ENCODE assay signal across 9 cellular contexts in the genomic region with DNA sequence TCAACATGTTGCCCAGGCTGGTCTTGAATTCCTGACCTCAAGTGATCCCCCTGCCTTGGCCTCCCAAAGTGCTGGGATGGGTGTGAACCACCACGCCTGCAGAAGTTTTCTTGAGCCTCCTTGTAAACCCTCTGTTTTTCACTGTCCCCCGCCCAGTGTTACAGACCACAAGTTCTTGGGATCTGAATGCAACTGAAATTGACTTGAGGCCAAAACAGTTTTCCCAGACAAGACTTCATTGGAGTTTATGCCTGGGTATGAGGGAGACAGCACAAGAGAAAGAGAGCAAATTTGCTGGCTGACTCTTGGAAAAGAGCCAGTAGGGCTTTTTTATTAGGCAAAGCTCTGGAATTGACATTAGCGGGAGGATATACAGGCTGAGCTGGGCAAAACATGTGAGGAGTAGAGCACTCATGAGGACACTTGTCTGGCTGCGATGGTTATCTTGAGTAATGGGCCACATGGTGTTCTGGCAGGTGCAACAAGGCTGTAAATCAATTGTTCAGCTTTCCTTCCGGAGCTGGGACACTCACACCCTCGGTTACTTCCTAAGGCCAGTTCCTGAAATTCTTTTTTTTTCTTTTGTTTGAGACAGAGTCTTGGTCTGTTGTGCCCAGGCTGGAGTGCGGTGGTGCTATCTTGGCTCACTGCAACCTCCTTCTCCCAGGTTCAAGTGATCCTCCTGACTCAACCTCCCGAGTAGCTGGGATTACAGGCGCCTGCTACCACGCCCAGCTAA. TPM values are rescaled to one million over a fixed set of nuclear protein-coding genes. Genes with fewer than 3 reads are reported as not detected.
DNase-seq lines count a peak whose midpoint lies in the region; ATAC-seq and TF ChIP-seq lines count a peak whose summit lies in the region.
"Had no signal": no experiment of that assay in that cellular context is flagged by ENCODE, and none has a peak within 500 bp of the region (broad histone marks: within the 10 kb centered on the region; RNA-seq: fewer than 3 reads in every experiment).

No MANE protein-coding gene starts in this region.

- CTCF ChIA-PET in CD8-positive, alpha-beta memory T cell (lab: Charles Lee): interaction anchor here (1.1 to 2.3 kb wide), 4 partner anchors 10 to 24 kb away, joined by 4 to 9 read pairs (median 8); no protein-coding TSS in a partner anchor
- CTCF ChIA-PET in SK-N-SH (lab: Yijun Ruan, JAX): interaction anchor here (0.9 to 2.5 kb wide), 4 partner anchors 14 to 459 kb away, joined by 3 to 8 read pairs (median 4); partner anchors contain the start of gene FAM98C
- CTCF ChIA-PET in activated CD4-positive, alpha-beta T cell treated with anti-CD3 and anti-CD28 coated beads for 36 hours (lab: Charles Lee): interaction anchor here (1.0 to 1.9 kb wide), 5 partner anchors 10 to 71 kb away, joined by 3 to 10 read pairs (median 5); partner anchors contain the start of genes MRPS12 and SARS2

- H3K27ac Mint-ChIP-seq in CD8-positive, alpha-beta memory T cell: peak overlapping the region in 5 of 8 donors; percentile 10 to 94 (median 32)
- H3K27ac Mint-ChIP-seq in mesothelial cell of epicardium: peak overlapping the region; percentile 63
- H3K27ac Mint-ChIP-seq in activated CD4-positive, alpha-beta T cell treated with anti-CD3 and anti-CD28 coated beads for 36 hours: no peak overlapping the region
- no peak overlapping the region for H3K27ac Mint-ChIP-seq in GM23338
- H3K27ac Mint-ChIP-seq: activated naive CD8-positive, alpha-beta T cell treated with anti-CD3 and anti-CD28 coated beads, Interleukin-2, amount 10 ng/mL, durations not matched to agents 7 days and 5 days had no signal

- H3K9me3 Mint-ChIP-seq in CD8-positive, alpha-beta memory T cell: peaks cover 0 to 2% (median 0%) of the 10 kb centered on the region in 5 donors
- H3K9me3 Mint-ChIP-seq in mesothelial cell of epicardium: no peaks in the 10 kb centered on the region
- H3K9me3 Mint-ChIP-seq in activated CD4-positive, alpha-beta T cell treated with anti-CD3 and anti-CD28 coated beads for 36 hours (ENCODE audit: low read depth): no peaks in the 10 kb centered on the region
- H3K9me3 Mint-ChIP-seq in GM23338: peaks cover 1% of the 10 kb centered on the region; the same call in 1 of the 3 replicates
- H3K9me3 Mint-ChIP-seq: activated naive CD8-positive, alpha-beta T cell treated with anti-CD3 and anti-CD28 coated beads, Interleukin-2, amount 10 ng/mL, durations not matched to agents 7 days and 5 days had no signal

- H3K18ac ChIP-seq in trophoblast cell (ENCODE audit: low read length): no peak overlapping the region

- no peaks in the 10 kb centered on the region for H4K20me1 ChIP-seq in SK-N-SH (ENCODE audit: insufficient read depth)
- H4K20me1 ChIP-seq in GM23338 (replicated peaks; ENCODE audit: insufficient read depth): no peaks in the 10 kb centered on the region

- peak overlapping the region; percentile 2 for H3K27ac ChIP-seq in CD8-positive, alpha-beta memory T cell (ENCODE audit: low read depth, low read length)
- H3K27ac ChIP-seq in SK-N-SH (ENCODE audit: low read depth in 2 of 2, low read length in 1 of 2) (peak overlapping the region in 1 of 2 experiments; percentile 81; a peak in 2 of 4 replicates), trophoblast cell (ENCODE audit: low read depth, low read length) (no peak overlapping the region), GM23338 (ENCODE audit: low read depth) (no peak overlapping the region)

- no peak overlapping the region; the same call in 1 of the 2 replicates for H3K4me2 ChIP-seq in SK-N-SH
- no peak overlapping the region for H3K4me2 ChIP-seq in trophoblast cell (ENCODE audit: low read length)
- no peak overlapping the region for H3K4me2 ChIP-seq in GM23338

- no peak overlapping the region for H2BK5ac ChIP-seq in trophoblast cell (ENCODE audit: low read depth, low read length, poor library complexity)

- no peak overlapping the region for H3K4ac ChIP-seq in trophoblast cell (ENCODE audit: low read depth, low read length)

- H3K9ac ChIP-seq in SK-N-SH: no peak overlapping the region
- H3K9ac ChIP-seq in trophoblast cell (ENCODE audit: low read length): no peak overlapping the region

- H3K27me3 Mint-ChIP-seq in CD8-positive, alpha-beta memory T cell: no peaks in the 10 kb centered on the region
- H3K27me3 Mint-ChIP-seq in mesothelial cell of epicardium (ENCODE audit: low read depth): peaks cover 22% of the 10 kb centered on the region
- no peaks in the 10 kb centered on the region for H3K27me3 Mint-ChIP-seq in activated CD4-positive, alpha-beta T cell treated with anti-CD3 and anti-CD28 coated beads for 36 hours
- peaks cover 3% of the 10 kb centered on the region for H3K27me3 Mint-ChIP-seq in GM23338 (ENCODE audit: insufficient read depth, low read depth, poor library complexity)
- H3K27me3 Mint-ChIP-seq: activated naive CD8-positive, alpha-beta T cell treated with anti-CD3 and anti-CD28 coated beads, Interleukin-2, amount 10 ng/mL, durations not matched to agents 7 days and 5 days had no signal

- intact Hi-C loops in activated CD4-positive, alpha-beta T cell treated with anti-CD3 and anti-CD28 coated beads for 36 hours (cut with DNase I, micrococcal nuclease): no loop called here

- no peaks in the 10 kb centered on the region for H3K27me3 ChIP-seq in CD8-positive, alpha-beta memory T cell (ENCODE audit: insufficient read depth, low read length, poor library complexity, severe bottlenecking)
- no peaks in the 10 kb centered on the region for H3K27me3 ChIP-seq in SK-N-SH (ENCODE audit: insufficient read depth)
- no peaks in the 10 kb centered on the region for H3K27me3 ChIP-seq in trophoblast cell (ENCODE audit: insufficient read depth, low read length)
- H3K27me3 ChIP-seq in GM23338 (ENCODE audit: insufficient read depth): no peaks in the 10 kb centered on the region

- POLR2A ChIA-PET in CD8-positive, alpha-beta memory T cell (lab: Charles Lee): interaction anchor here (1.5 to 5.6 kb wide), 2 partner anchors 11 to 14 kb away, joined by 5 to 59 read pairs; partner anchors contain the start of gene HNRNPL
- POLR2A ChIA-PET in SK-N-SH (lab: Yijun Ruan, JAX): interaction anchor here (0.6 to 2.2 kb wide), 6 partner anchors 11 to 135 kb away, joined by 3 to 10 read pairs (median 6); partner anchors contain the start of genes ECH1, NFKBIB, RINL and SIRT2
- POLR2A ChIA-PET in activated CD4-positive, alpha-beta T cell treated with anti-CD3 and anti-CD28 coated beads for 36 hours (lab: Charles Lee): no interaction called here

- H4K12ac ChIP-seq in trophoblast cell (ENCODE audit: low read depth, low read length): no peak overlapping the region

- H3K79me2 ChIP-seq in SK-N-SH (ENCODE audit: insufficient read depth) (no peaks in the 10 kb centered on the region), trophoblast cell (ENCODE audit: control insufficient read depth, insufficient read depth, low read length, poor library complexity) (no peaks in the 10 kb centered on the region), GM23338 (replicated peaks; ENCODE audit: insufficient read depth) (no peaks in the 10 kb centered on the region)

- H3K14ac ChIP-seq in trophoblast cell (ENCODE audit: low read length): no peak overlapping the region

- peak in 1 of 2 experiments; percentile 97; a peak in 2 of 4 replicates for TF ChIP-seq EP300 in SK-N-SH (IDR thresholded peaks at IDR 0.05; ENCODE audit: borderline replicate concordance in 1 of 2, low read depth in 1 of 2, low read length in 1 of 2)

- WGBS in SK-N-SH (ENCODE audit: low lambda C conversion rate): 49% methylated on average over 10 of the region's 10 CpGs
- WGBS in trophoblast cell (ENCODE audit: extremely low coverage, insufficient coverage, insufficient read length): no CpG with 5 or more reads among the region's 10 CpGs

- DNase-seq in CD8-positive, alpha-beta memory T cell: no peak
- DNase-seq in NCI-H1417 treated with DMSO at 0.1 percent for 48 hours (lab: John Stamatoyannopoulos, UW): peak; percentile 48
- peak; percentile 81 for DNase-seq in SK-N-SH
- DNase-seq in mesothelial cell of epicardium (ENCODE audit: low spot score in 2 of 2, unreplicated experiment in 2 of 2): no peak
- DNase-seq in iPS-NIHi7 (ENCODE audit: extremely low spot score): no peak
- DNase-seq in activated CD4-positive, alpha-beta T cell treated with anti-CD3 and anti-CD28 coated beads for 36 hours: no peak
- no peak for DNase-seq in trophoblast cell
- DNase-seq in GM23338 (ENCODE audit: low spot score): no peak
- DNase-seq: activated naive CD8-positive, alpha-beta T cell treated with anti-CD3 and anti-CD28 coated beads, Interleukin-2, amount 10 ng/mL, durations not matched to agents 7 days and 5 days had no signal

- no peak overlapping the region for H4K8ac ChIP-seq in trophoblast cell (ENCODE audit: low read depth, low read length)

- peaks cover 0 to 8% (median 3%) of the 10 kb centered on the region in 3 donors for H3K36me3 Mint-ChIP-seq in CD8-positive, alpha-beta memory T cell
- H3K36me3 Mint-ChIP-seq in mesothelial cell of epicardium: no peaks in the 10 kb centered on the region
- peaks cover 20% of the 10 kb centered on the region for H3K36me3 Mint-ChIP-seq in activated CD4-positive, alpha-beta T cell treated with anti-CD3 and anti-CD28 coated beads for 36 hours (ENCODE audit: low read depth)
- no peaks in the 10 kb centered on the region; the same call in 2 of the 3 replicates for H3K36me3 Mint-ChIP-seq in GM23338 (ENCODE audit: low read depth)

- H3K36me3 ChIP-seq in CD8-positive, alpha-beta memory T cell (ENCODE audit: insufficient read depth, low read length): no peaks in the 10 kb centered on the region
- H3K36me3 ChIP-seq in SK-N-SH (replicated peaks in 1 of 2; ENCODE audit: control insufficient read depth in 1 of 2, insufficient read depth in 2 of 2, low read length in 1 of 2): no peaks in the 10 kb centered on the region
- no peaks in the 10 kb centered on the region for H3K36me3 ChIP-seq in trophoblast cell (ENCODE audit: control insufficient read depth in 1 of 2, insufficient read depth in 2 of 2, low read length in 2 of 2)
- no peaks in the 10 kb centered on the region for H3K36me3 ChIP-seq in GM23338 (ENCODE audit: insufficient read depth)

- peaks cover under 1% of the 10 kb centered on the region for H3K79me1 ChIP-seq in trophoblast cell (ENCODE audit: low read length)

- H3K9me2 ChIP-seq in SK-N-SH (no peaks in the 10 kb centered on the region), GM23338 (ENCODE audit: insufficient read depth) (no peaks in the 10 kb centered on the region)

- H2AFZ ChIP-seq in SK-N-SH (ENCODE audit: low read depth) (no peak overlapping the region), trophoblast cell (ENCODE audit: insufficient read depth, low read length, poor library complexity) (no peak overlapping the region), GM23338 (no peak overlapping the region; the same call in 1 of the 2 replicates)

- H3F3A ChIP-seq in SK-N-SH (replicated peaks; ENCODE audit: insufficient read depth) (no peaks in the 10 kb centered on the region), GM23338 (replicated peaks; ENCODE audit: low read depth) (no peaks in the 10 kb centered on the region)

- peak overlapping the region in 2 of 7 donors; percentile 24 to 34 for H3K4me3 Mint-ChIP-seq in CD8-positive, alpha-beta memory T cell
- no peak overlapping the region for H3K4me3 Mint-ChIP-seq in mesothelial cell of epicardium
- no peak overlapping the region for H3K4me3 Mint-ChIP-seq in activated CD4-positive, alpha-beta T cell treated with anti-CD3 and anti-CD28 coated beads for 36 hours
- no peak overlapping the region for H3K4me3 Mint-ChIP-seq in GM23338
- H3K4me3 Mint-ChIP-seq: activated naive CD8-positive, alpha-beta T cell treated with anti-CD3 and anti-CD28 coated beads, Interleukin-2, amount 10 ng/mL, durations not matched to agents 7 days and 5 days had no signal

- no peak overlapping the region for H4K91ac ChIP-seq in trophoblast cell (ENCODE audit: low read depth, low read length)

- H3K4me1 ChIP-seq in CD8-positive, alpha-beta memory T cell (ENCODE audit: insufficient read depth, low read length): peaks cover 24% of the 10 kb centered on the region
- H3K4me1 ChIP-seq in SK-N-SH (ENCODE audit: control insufficient read depth in 1 of 2, insufficient read depth in 2 of 2, low read depth in 1 of 2, low read length in 1 of 2) (peaks cover 0 to 10% of the 10 kb centered on the region in 2 experiments; a peak in 1 of 4 replicates), trophoblast cell (ENCODE audit: control insufficient read depth in 1 of 2, insufficient read depth in 2 of 2, low read length in 2 of 2) (peaks cover 13 to 15% of the 10 kb centered on the region in 2 experiments), GM23338 (ENCODE audit: insufficient read depth) (no peaks in the 10 kb centered on the region)

- H3K9me3 ChIP-seq in CD8-positive, alpha-beta memory T cell (ENCODE audit: low read length): no peaks in the 10 kb centered on the region
- no peaks in the 10 kb centered on the region for H3K9me3 ChIP-seq in SK-N-SH
- H3K9me3 ChIP-seq in trophoblast cell (ENCODE audit: insufficient read depth, low read depth, low read length): no peaks in the 10 kb centered on the region

- H3K4me1 Mint-ChIP-seq in CD8-positive, alpha-beta memory T cell: peaks cover 33 to 43% (median 38%) of the 10 kb centered on the region in 3 donors
- peaks cover 27% of the 10 kb centered on the region for H3K4me1 Mint-ChIP-seq in mesothelial cell of epicardium
- H3K4me1 Mint-ChIP-seq in activated CD4-positive, alpha-beta T cell treated with anti-CD3 and anti-CD28 coated beads for 36 hours: peaks cover 36% of the 10 kb centered on the region
- peaks cover 3% of the 10 kb centered on the region; the same call in 2 of the 3 replicates for H3K4me1 Mint-ChIP-seq in GM23338

- H2BK12ac ChIP-seq in trophoblast cell (ENCODE audit: low read length): no peak overlapping the region

- no peak overlapping the region for H3K4me3 ChIP-seq in CD8-positive, alpha-beta memory T cell (ENCODE audit: low read length)
- H3K4me3 ChIP-seq in SK-N-SH (ENCODE audit: low read depth in 2 of 2, low read length in 1 of 2) (no peak overlapping the region), trophoblast cell (ENCODE audit: low read depth, low read length) (no peak overlapping the region), GM23338 (no peak overlapping the region)

- no peak overlapping the region for H2AK5ac ChIP-seq in trophoblast cell (ENCODE audit: low read length)

- TF ChIP-seq CTCF in SK-N-SH (IDR thresholded peaks at IDR 0.05) (no peak), mesothelial cell of epicardium (IDR thresholded peaks at IDR 0.05; ENCODE audit: unreplicated experiment) (no peak), GM23338 (conservative IDR thresholded peaks at IDR 0.05; ENCODE audit: low read depth in 2 of 2) (no peak)

- H2BK120ac ChIP-seq in trophoblast cell (ENCODE audit: insufficient read depth, low read length, poor library complexity): no peak overlapping the region

- peak; percentile 41 for TF ChIP-seq RAD21 in SK-N-SH (IDR thresholded peaks at IDR 0.05; ENCODE audit: low read length)

- H3K23ac ChIP-seq in trophoblast cell (ENCODE audit: low read length): no peak overlapping the region

- ATAC-seq in activated CD4-positive, alpha-beta T cell treated with anti-CD3 and anti-CD28 coated beads for 36 hours: no peak
- no peak for ATAC-seq in GM23338

RNA-seq across cellular contexts. Expression of gene HNRNPL, which starts 12.7 kb away (rescaled TPM):
- 100 to 1,000 TPM; 656 to 679 TPM for total RNA-seq in CD8-positive, alpha-beta memory T cell
- 73.4 TPM for polyA plus RNA-seq in CD8-positive, alpha-beta memory T cell
- polyA plus RNA-seq in SK-N-SH (2012; rRNA removed): 249 and 280 TPM in 2 replicates
- polyA plus RNA-seq in SK-N-SH (2012; cell fraction: cytosol; rRNA removed): 177 and 211 TPM in 2 replicates
- polyA plus RNA-seq in SK-N-SH (2012; cell fraction: nucleus; rRNA removed): 330 and 355 TPM in 2 replicates
- 423 to 443 TPM (median 425 TPM) in 3 replicates for total RNA-seq in mesothelial cell of epicardium
- total RNA-seq in activated CD4-positive, alpha-beta T cell treated with anti-CD3 and anti-CD28 coated beads for 36 hours: 100 to 1,000 TPM; 714 to 722 TPM
- polyA plus RNA-seq in trophoblast cell (2013): 227 and 231 TPM in 2 replicates
- 491 and 580 TPM in 2 replicates for total RNA-seq in GM23338 (2014; rRNA removed; shearing (Covaris generic))
- polyA plus RNA-seq in GM23338 (2016; fragmentation: Nextera tagmentation; extraction: Ambion mirVana): 664 and 836 TPM in 2 replicates

RNA-seq across cellular contexts. Expression of gene RINL, which starts 15.6 kb away (rescaled TPM):
- 10 to 100 TPM; 82.3 to 85.4 TPM for total RNA-seq in CD8-positive, alpha-beta memory T cell
- polyA plus RNA-seq in CD8-positive, alpha-beta memory T cell: 42.6 TPM
- polyA plus RNA-seq in SK-N-SH (2012; rRNA removed) (3.8 and 4.0 TPM in 2 replicates), GM23338 (2016; fragmentation: Nextera tagmentation; extraction: Ambion mirVana) (19.4 and 21.4 TPM in 2 replicates)
- 2.4 and 3.4 TPM in 2 replicates for polyA plus RNA-seq in SK-N-SH (2012; cell fraction: cytosol; rRNA removed)
- 3.9 and 4.6 TPM in 2 replicates for polyA plus RNA-seq in SK-N-SH (2012; cell fraction: nucleus; rRNA removed)
- total RNA-seq in mesothelial cell of epicardium: 2.1 to 3.3 TPM (median 2.3 TPM) in 3 replicates
- total RNA-seq in activated CD4-positive, alpha-beta T cell treated with anti-CD3 and anti-CD28 coated beads for 36 hours: 10 to 100 TPM; 85.8 to 90.3 TPM
- 0.99 and 1.1 TPM in 2 replicates for polyA plus RNA-seq in trophoblast cell (2013)
- 11.2 and 22.4 TPM in 2 replicates for total RNA-seq in GM23338 (2014; rRNA removed; shearing (Covaris generic))

RNA-seq across cellular contexts. Expression of gene ECH1, which starts 30.9 kb away (rescaled TPM):
- 100 to 1,000 TPM; 111 to 114 TPM for total RNA-seq in CD8-positive, alpha-beta memory T cell
- polyA plus RNA-seq in CD8-positive, alpha-beta memory T cell: 272 TPM
- polyA plus RNA-seq in SK-N-SH (2012; rRNA removed): 169 and 211 TPM in 2 replicates
- 138 and 164 TPM in 2 replicates for polyA plus RNA-seq in SK-N-SH (2012; cell fraction: cytosol; rRNA removed)
- polyA plus RNA-seq in SK-N-SH (2012; cell fraction: nucleus; rRNA removed): 133 and 154 TPM in 2 replicates
- total RNA-seq in mesothelial cell of epicardium: 79.5 to 91.4 TPM (median 85.9 TPM) in 3 replicates
- total RNA-seq in activated CD4-positive, alpha-beta T cell treated with anti-CD3 and anti-CD28 coated beads for 36 hours: 100 to 1,000 TPM; 114 to 154 TPM
- polyA plus RNA-seq in trophoblast cell (2013): 186 and 200 TPM in 2 replicates
- total RNA-seq in GM23338 (2014; rRNA removed; shearing (Covaris generic)): 66.2 and 79.9 TPM in 2 replicates
- 186 and 193 TPM in 2 replicates for polyA plus RNA-seq in GM23338 (2016; fragmentation: Nextera tagmentation; extraction: Ambion mirVana)

RNA-seq across cellular contexts. Expression of gene SIRT2, which starts 36.9 kb away (rescaled TPM):
- total RNA-seq in CD8-positive, alpha-beta memory T cell: 10 to 100 TPM; 33.6 to 36.5 TPM
- 51.2 TPM for polyA plus RNA-seq in CD8-positive, alpha-beta memory T cell
- polyA plus RNA-seq in SK-N-SH (2012; rRNA removed): 37.9 and 39.3 TPM in 2 replicates
- polyA plus RNA-seq in SK-N-SH (2012; cell fraction: cytosol; rRNA removed): 17.9 and 27.7 TPM in 2 replicates
- 86.3 and 93.6 TPM in 2 replicates for polyA plus RNA-seq in SK-N-SH (2012; cell fraction: nucleus; rRNA removed)
- total RNA-seq in mesothelial cell of epicardium: 45.2 to 46.5 TPM (median 45.7 TPM) in 3 replicates
- 10 to 100 TPM; 17.8 to 23.1 TPM for total RNA-seq in activated CD4-positive, alpha-beta T cell treated with anti-CD3 and anti-CD28 coated beads for 36 hours
- 25.5 and 26.1 TPM in 2 replicates for polyA plus RNA-seq in trophoblast cell (2013)
- 8.2 and 8.4 TPM in 2 replicates for total RNA-seq in GM23338 (2014; rRNA removed; shearing (Covaris generic))
- polyA plus RNA-seq in GM23338 (2016; fragmentation: Nextera tagmentation; extraction: Ambion mirVana): 2.7 and 3.4 TPM in 2 replicates

RNA-seq across cellular contexts. Expression of gene NFKBIB, which starts 37.3 kb away (rescaled TPM):
- total RNA-seq in CD8-positive, alpha-beta memory T cell: 100 to 1,000 TPM; 107 to 116 TPM
- 15.6 TPM for polyA plus RNA-seq in CD8-positive, alpha-beta memory T cell
- polyA plus RNA-seq in SK-N-SH (2012; rRNA removed): 29.6 and 31.8 TPM in 2 replicates
- 17.5 and 22.5 TPM in 2 replicates for polyA plus RNA-seq in SK-N-SH (2012; cell fraction: cytosol; rRNA removed)
- polyA plus RNA-seq in SK-N-SH (2012; cell fraction: nucleus; rRNA removed): 18.6 and 29.5 TPM in 2 replicates
- total RNA-seq in mesothelial cell of epicardium: 13.4 to 13.9 TPM (median 13.5 TPM) in 3 replicates
- total RNA-seq in activated CD4-positive, alpha-beta T cell treated with anti-CD3 and anti-CD28 coated beads for 36 hours: 10 to 100 TPM; 49.4 to 52.5 TPM
- 19.6 and 21.0 TPM in 2 replicates for polyA plus RNA-seq in trophoblast cell (2013)
- total RNA-seq in GM23338 (2014; rRNA removed; shearing (Covaris generic)): 37.0 and 39.6 TPM in 2 replicates
- polyA plus RNA-seq in GM23338 (2016; fragmentation: Nextera tagmentation; extraction: Ambion mirVana): 37.7 and 39.5 TPM in 2 replicates

Comparison
In these comparisons a context has a peak if more than half of its experiments do, and no peak if none do; other contexts are left out.
1. DNase-seq: peak in NCI-H1417 treated with DMSO at 0.1 percent for 48 hours (single experiment) and SK-N-SH (single experiment); none in CD8-positive, alpha-beta memory T cell (0 of 5), mesothelial cell of epicardium (0 of 2), iPS-NIHi7 (single experiment), activated CD4-positive, alpha-beta T cell treated with anti-CD3 and anti-CD28 coated beads for 36 hours (single experiment), trophoblast cell (0 of 2) and GM23338 (single experiment).
2. H3K27ac Mint-ChIP-seq: peak in CD8-positive, alpha-beta memory T cell (5 of 8) and mesothelial cell of epicardium (single experiment); none in activated CD4-positive, alpha-beta T cell treated with anti-CD3 and anti-CD28 coated beads for 36 hours (single experiment) and GM23338 (single experiment).